Comparison of ENCODE assay signal across 25 cellular contexts in the genomic region with DNA sequence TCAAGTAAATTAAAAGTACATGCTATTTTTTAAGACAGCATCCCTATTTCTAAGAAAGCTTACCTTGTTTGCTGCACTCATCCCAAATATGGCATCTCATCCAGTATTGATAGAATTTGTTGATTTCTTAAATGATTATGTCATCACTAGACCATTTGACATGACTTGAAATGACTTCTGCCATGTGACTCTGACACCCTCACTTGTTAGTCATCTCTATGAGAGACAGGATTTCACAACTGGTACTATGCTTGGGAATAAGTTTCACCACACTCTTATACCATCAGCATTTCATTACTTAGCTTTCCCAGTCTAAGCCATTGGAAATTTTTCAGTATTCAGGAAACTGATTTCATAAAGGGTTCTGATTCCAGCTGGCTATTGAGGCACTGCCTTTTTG. TPM values are rescaled to one million over a fixed set of nuclear protein-coding genes. Genes with fewer than 3 reads are reported as not detected.
DNase-seq lines count a peak whose midpoint lies in the region; ATAC-seq, FAIRE-seq and TF ChIP-seq lines count a peak whose summit lies in the region.
"Had no signal": no experiment of that assay in that cellular context is flagged by ENCODE, and none has a peak within 500 bp of the region (broad histone marks: within the 10 kb centered on the region; RNA-seq: fewer than 3 reads in every experiment).

No MANE protein-coding gene starts in this region.

- ATAC-seq in K562: no peak
- no peak for ATAC-seq in activated CD4-positive, alpha-beta T cell treated with anti-CD3 and anti-CD28 coated beads for 36 hours
- ATAC-seq: naive thymus-derived CD4-positive, alpha-beta T cell; stimulated activated naive CD8-positive, alpha-beta T cell treated with anti-CD3 and anti-CD28 coated beads, Interleukin-15, amount 100 ng/mL, for 72 hours had no signal

- intact Hi-C loops in K562 (cut with micrococcal nuclease): loop anchor here (10.0 kb wide), 2 partner anchors 80 to 180 kb away; no protein-coding TSS in a partner anchor
- intact Hi-C loops in activated CD4-positive, alpha-beta T cell treated with anti-CD3 and anti-CD28 coated beads for 36 hours (cut with DNase I, micrococcal nuclease): no loop called here

- DNase-seq in AG10803 (ENCODE audit: low read depth) (peak; percentile 17), M059J (ENCODE audit: low read depth) (peak; percentile 2), K562 (ENCODE audit: extremely low read depth in 1 of 4, low spot score in 3 of 4) (no peak), keratinocyte (ENCODE audit: low read depth, low spot score) (no peak), SW 1271 (lab: John Stamatoyannopoulos, UW) (no peak), NOMO-1 (lab: John Stamatoyannopoulos, UW; ENCODE audit: unreplicated experiment in 2 of 2) (no peak)
- no peak for DNase-seq in CD8-positive, alpha-beta memory T cell
- no peak for DNase-seq in activated CD4-positive, alpha-beta T cell treated with anti-CD3 and anti-CD28 coated beads for 36 hours
- DNase-seq: activated gamma-delta T cell; amniotic stem cell; Calu3; GOT3; naive thymus-derived CD4-positive, alpha-beta T cell; NCI-H2029; NCI-H510A treated with DMSO at 0.1 percent for 48 hours; Right ventricle myocardium superior; stimulated activated CD4-positive, alpha-beta T cell treated with anti-CD3 and anti-CD28 coated beads, Interleukin-2, amount 100 ng/mL, for 48 hours; stimulated activated naive CD8-positive, alpha-beta T cell treated with anti-CD3 and anti-CD28 coated beads, Interleukin-15, amount 100 ng/mL, for 72 hours had no signal

- TF ChIP-seq POLR2A in K562 (conservative IDR thresholded peaks at IDR 0.05): no peak

- no peaks in the 10 kb centered on the region for H4K20me1 ChIP-seq in K562 (replicated peaks; ENCODE audit: control insufficient read depth, insufficient read depth, low read length)
- no peaks in the 10 kb centered on the region for H4K20me1 ChIP-seq in keratinocyte (ENCODE audit: control insufficient read depth, extremely low read depth, insufficient read depth, low read length)
- H4K20me1 ChIP-seq: BLaER1 had no signal

- no peaks in the 10 kb centered on the region for H3K4me1 ChIP-seq in K562 (replicated peaks in 1 of 2; ENCODE audit: control insufficient read depth in 2 of 2, insufficient read depth in 2 of 2, low read length in 2 of 2)
- no peaks in the 10 kb centered on the region for H3K4me1 ChIP-seq in keratinocyte (ENCODE audit: control insufficient read depth, extremely low read depth, insufficient read depth, low read length)
- no peaks in the 10 kb centered on the region for H3K4me1 ChIP-seq in CD8-positive, alpha-beta memory T cell (ENCODE audit: insufficient read depth, low read length)
- H3K4me1 ChIP-seq: BLaER1 had no signal

- no TSS peak for BruUV-seq in K562 (replicated peaks; lab: Mats Ljungman, UMichigan)

- H3K36me3 Mint-ChIP-seq in CD8-positive, alpha-beta memory T cell: no peaks in the 10 kb centered on the region
- no peaks in the 10 kb centered on the region for H3K36me3 Mint-ChIP-seq in activated CD4-positive, alpha-beta T cell treated with anti-CD3 and anti-CD28 coated beads for 36 hours (ENCODE audit: low read depth)
- H3K36me3 Mint-ChIP-seq: naive thymus-derived CD4-positive, alpha-beta T cell had no signal

- H3K4me3 ChIP-seq in AG10803 (ENCODE audit: low read length) (no peak overlapping the region), K562 (no peak overlapping the region), keratinocyte (ENCODE audit: control insufficient read depth in 2 of 3, extremely low read depth in 1 of 3, insufficient read depth in 2 of 3, low read depth in 1 of 3, low read length in 3 of 3) (no peak overlapping the region)
- H3K4me3 ChIP-seq in CD8-positive, alpha-beta memory T cell (ENCODE audit: low read length): no peak overlapping the region
- H3K4me3 ChIP-seq: BLaER1, lung had no signal

- dilution Hi-C loops in keratinocyte (cut with MboI; ENCODE audit: extremely low pct_ligation_motif_present, low sequenced_read_pairs): no loop called here

- POLR2A ChIA-PET in K562 (lab: Yijun Ruan, JAX): interaction anchor here (0.6 kb wide), 1 partner anchor 752 kb away, joined by 3 read pairs; no protein-coding TSS in a partner anchor
- POLR2A ChIA-PET in CD8-positive, alpha-beta memory T cell (lab: Charles Lee): no interaction called here
- POLR2A ChIA-PET in activated CD4-positive, alpha-beta T cell treated with anti-CD3 and anti-CD28 coated beads for 36 hours (lab: Charles Lee): no interaction called here

- H3K27ac ChIP-seq in K562 (ENCODE audit: extremely low read depth, low read depth, low read length): no peak overlapping the region
- H3K27ac ChIP-seq in keratinocyte (ENCODE audit: control insufficient read depth, insufficient read depth, low read length): no peak overlapping the region
- H3K27ac ChIP-seq in CD8-positive, alpha-beta memory T cell (ENCODE audit: low read depth, low read length): no peak overlapping the region
- H3K27ac ChIP-seq: BLaER1 had no signal

- no peak for FAIRE-seq in K562 (lab: Jason Lieb, UNC)
- peak; percentile 67 for FAIRE-seq in keratinocyte (lab: Jason Lieb, UNC)

- CTCF ChIA-PET in K562 (lab: Yijun Ruan, JAX; ENCODE audit: low intra/inter-chr PET ratio): no interaction called here
- CTCF ChIA-PET in CD8-positive, alpha-beta memory T cell (lab: Charles Lee): no interaction called here
- CTCF ChIA-PET in activated CD4-positive, alpha-beta T cell treated with anti-CD3 and anti-CD28 coated beads for 36 hours (lab: Charles Lee): no interaction called here

- no peaks in the 10 kb centered on the region for H3K4me1 Mint-ChIP-seq in CD8-positive, alpha-beta memory T cell
- no peaks in the 10 kb centered on the region for H3K4me1 Mint-ChIP-seq in activated CD4-positive, alpha-beta T cell treated with anti-CD3 and anti-CD28 coated beads for 36 hours
- H3K4me1 Mint-ChIP-seq: naive thymus-derived CD4-positive, alpha-beta T cell; stimulated activated naive CD8-positive, alpha-beta T cell treated with anti-CD3 and anti-CD28 coated beads, Interleukin-15, amount 100 ng/mL, for 72 hours had no signal

- H3K4me2 ChIP-seq in K562 (ENCODE audit: insufficient read depth, low read length): no peak overlapping the region
- no peak overlapping the region for H3K4me2 ChIP-seq in keratinocyte (ENCODE audit: control insufficient read depth, extremely low read depth, insufficient read depth, low read depth, low read length)
- H3K4me2 ChIP-seq: BLaER1 had no signal

- TF ChIP-seq CTCF in AG10803 (conservative IDR thresholded peaks at IDR 0.05; ENCODE audit: low read length) (no peak), K562 (IDR thresholded peaks at IDR 0.05 in 2 of 3, conservative IDR thresholded peaks at IDR 0.05 in 1 of 3; ENCODE audit: insufficient read depth in 2 of 3, low read depth in 1 of 3, low read length in 3 of 3) (no peak), keratinocyte (optimal IDR thresholded peaks at IDR 0.05 in 1 of 3, IDR thresholded peaks at IDR 0.05 in 1 of 3, conservative IDR thresholded peaks at IDR 0.05 in 1 of 3; ENCODE audit: extremely low read depth in 1 of 3, insufficient read depth in 2 of 3, low read length in 3 of 3) (no peak)

- H3K27me3 ChIP-seq in K562 (ENCODE audit: control insufficient read depth in 2 of 2, insufficient read depth in 2 of 2, low read length in 2 of 2): no peaks in the 10 kb centered on the region
- no peaks in the 10 kb centered on the region for H3K27me3 ChIP-seq in keratinocyte (ENCODE audit: control insufficient read depth, extremely low read depth, insufficient read depth, low read length)
- no peaks in the 10 kb centered on the region for H3K27me3 ChIP-seq in CD8-positive, alpha-beta memory T cell (ENCODE audit: insufficient read depth, low read length, poor library complexity, severe bottlenecking)
- H3K27me3 ChIP-seq: BLaER1 had no signal

- H3K9me1 ChIP-seq in K562 (ENCODE audit: control insufficient read depth, insufficient read depth, low read length) (no peaks in the 10 kb centered on the region), keratinocyte (ENCODE audit: control insufficient read depth, extremely low read depth, insufficient read depth, low read length) (no peaks in the 10 kb centered on the region)

- no peak for TF ChIP-seq EP300 in K562 (IDR thresholded peaks at IDR 0.05; ENCODE audit: low read length)

- no peaks in the 10 kb centered on the region for H3K9me3 Mint-ChIP-seq in CD8-positive, alpha-beta memory T cell
- no peaks in the 10 kb centered on the region for H3K9me3 Mint-ChIP-seq in activated CD4-positive, alpha-beta T cell treated with anti-CD3 and anti-CD28 coated beads for 36 hours (ENCODE audit: low read depth)

- H3K9ac ChIP-seq in K562 (ENCODE audit: insufficient read depth in 1 of 2, low read depth in 2 of 2, low read length in 2 of 2) (no peak overlapping the region), keratinocyte (ENCODE audit: control insufficient read depth, extremely low read depth, insufficient read depth, low read length) (no peak overlapping the region)
- H3K9ac ChIP-seq: BLaER1 had no signal

- H3K79me2 ChIP-seq in K562 (ENCODE audit: control insufficient read depth, insufficient read depth, low read length) (no peaks in the 10 kb centered on the region), keratinocyte (ENCODE audit: control insufficient read depth, insufficient read depth, low read length) (no peaks in the 10 kb centered on the region)

- H3K27ac Mint-ChIP-seq in CD8-positive, alpha-beta memory T cell: no peak overlapping the region
- H3K27ac Mint-ChIP-seq in activated CD4-positive, alpha-beta T cell treated with anti-CD3 and anti-CD28 coated beads for 36 hours: no peak overlapping the region
- H3K27ac Mint-ChIP-seq: naive thymus-derived CD4-positive, alpha-beta T cell had no signal

- H3K9me3 ChIP-seq in K562 (replicated peaks; ENCODE audit: control insufficient read depth, insufficient read depth, low read depth, low read length): no peaks in the 10 kb centered on the region
- H3K9me3 ChIP-seq in keratinocyte (ENCODE audit: control insufficient read depth, low read depth, low read length): no peaks in the 10 kb centered on the region
- no peaks in the 10 kb centered on the region for H3K9me3 ChIP-seq in CD8-positive, alpha-beta memory T cell (ENCODE audit: low read length)
- H3K9me3 ChIP-seq: BLaER1 had no signal

- peaks cover 0 to 4% of the 10 kb centered on the region in 2 donors for H3K27me3 Mint-ChIP-seq in CD8-positive, alpha-beta memory T cell
- peaks cover 6% of the 10 kb centered on the region for H3K27me3 Mint-ChIP-seq in activated CD4-positive, alpha-beta T cell treated with anti-CD3 and anti-CD28 coated beads for 36 hours

- in situ Hi-C loops in K562 (cut with MboI): no loop called here

- no peak overlapping the region for H2AFZ ChIP-seq in K562 (ENCODE audit: low read depth, low read length)
- no peak overlapping the region for H2AFZ ChIP-seq in keratinocyte (ENCODE audit: control insufficient read depth, low read length)

- no peaks in the 10 kb centered on the region for H3K36me3 ChIP-seq in K562 (ENCODE audit: control insufficient read depth, insufficient read depth, low read length)
- no peaks in the 10 kb centered on the region for H3K36me3 ChIP-seq in keratinocyte (ENCODE audit: control insufficient read depth in 2 of 2, extremely low read depth in 1 of 2, insufficient read depth in 2 of 2, low read length in 2 of 2)
- no peaks in the 10 kb centered on the region for H3K36me3 ChIP-seq in CD8-positive, alpha-beta memory T cell (ENCODE audit: insufficient read depth, low read length)
- H3K36me3 ChIP-seq: BLaER1 had no signal

- no peak overlapping the region for H3K4me3 Mint-ChIP-seq in CD8-positive, alpha-beta memory T cell
- H3K4me3 Mint-ChIP-seq in activated CD4-positive, alpha-beta T cell treated with anti-CD3 and anti-CD28 coated beads for 36 hours: no peak overlapping the region
- H3K4me3 Mint-ChIP-seq: naive thymus-derived CD4-positive, alpha-beta T cell; stimulated activated naive CD8-positive, alpha-beta T cell treated with anti-CD3 and anti-CD28 coated beads, Interleukin-15, amount 100 ng/mL, for 72 hours had no signal

- no peak for TF ChIP-seq RAD21 in K562 (CRISPR knock-in tag; conservative IDR thresholded peaks at IDR 0.05 in 1 of 2, IDR thresholded peaks at IDR 0.05 in 1 of 2)

RNA-seq across cellular contexts. Expression of gene TMPRSS11F, which starts 55.3 kb away (rescaled TPM):
- total RNA-seq in M059J (2014; rRNA removed; shearing (Covaris generic)): not detected in 2 replicates
- not detected in 2 replicates for total RNA-seq in K562 (2011; cell fraction: chromatin; rRNA removed; ENCODE audit: low replicate concordance)
- not detected in 2 replicates for total RNA-seq in K562 (2011; cell fraction: nucleolus; rRNA removed)
- 0.31 TPM in 1 of 2 replicates, not detected in the other for total RNA-seq in K562 (2011; cell fraction: nucleoplasm; rRNA removed)
- 0.05 TPM in 1 of 2 replicates, not detected in the other for total RNA-seq in K562 (2014; rRNA removed)
- total RNA-seq in K562 (2014; rRNA removed; fragmentation: Illumina TruSeq; extraction: Trizol): 0.07 and 0.13 TPM in 2 replicates
- not detected in 2 replicates for total RNA-seq in K562 (2015; rRNA removed; fragmentation: Illumina TruSeq; extraction: Trizol)
- 0.09 TPM in 1 of 2 replicates, not detected in the other for total RNA-seq in K562 (2021)
- 0.36 and 1.6 TPM in 2 replicates for polyA plus RNA-seq in K562 (2011; rRNA removed)
- 0.60 TPM in 1 of 2 replicates, not detected in the other for polyA plus RNA-seq in K562 (2011; cell fraction: cytosol; rRNA removed)
- 0.31 and 3.9 TPM in 2 replicates for polyA plus RNA-seq in K562 (2011; cell fraction: nucleus; rRNA removed)
- 0.17 TPM in 1 of 2 replicates, not detected in the other for polyA plus RNA-seq in K562 (2012)
- polyA plus RNA-seq in K562 (2014; fragmentation: Illumina TruSeq; extraction: Trizol): 0.07 and 0.18 TPM in 2 replicates
- under 1 TPM; 0.03 to 0.21 TPM for polyA plus RNA-seq in K562 (2014; fragmentation: Nextera tagmentation; extraction: Ambion mirVana)
- polyA plus RNA-seq in K562 (2014; rRNA removed): not detected in 2 replicates
- 0.42 and 3.0 TPM in 2 replicates for polyA minus RNA-seq in K562 (2011; rRNA and poly(A)+ RNA removed)
- not detected in 2 replicates for polyA minus RNA-seq in K562 (2011; cell fraction: cytosol; rRNA and poly(A)+ RNA removed)
- polyA minus RNA-seq in K562 (2011; cell fraction: nucleus; rRNA and poly(A)+ RNA removed): 0.27 and 2.0 TPM in 2 replicates
- 0.56 to 3.1 TPM (median 1.2 TPM) in 3 replicates for polyA plus RNA-seq in keratinocyte
- polyA plus RNA-seq in keratinocyte (2011; ENCODE audit: low read depth): 5.4 TPM
- polyA plus RNA-seq in keratinocyte (2011; cell fraction: cytosol; rRNA removed): 0.31 and 0.68 TPM in 2 replicates
- 2.1 and 3.7 TPM in 2 replicates for polyA plus RNA-seq in keratinocyte (2011; cell fraction: nucleus; rRNA removed)
- 0.28 and 4.7 TPM in 2 replicates for polyA plus RNA-seq in keratinocyte (2012; ENCODE audit: low replicate concordance)
- polyA minus RNA-seq in keratinocyte: 0.56 to 3.3 TPM (median 1.4 TPM) in 3 replicates
- polyA minus RNA-seq in keratinocyte (2011; cell fraction: cytosol; rRNA and poly(A)+ RNA removed): not detected
- 2.3 and 2.9 TPM in 2 replicates for polyA minus RNA-seq in keratinocyte (2011; cell fraction: nucleus; rRNA and poly(A)+ RNA removed)
- not detected for total RNA-seq in CD8-positive, alpha-beta memory T cell
- polyA plus RNA-seq in CD8-positive, alpha-beta memory T cell: not detected
- not detected for total RNA-seq in activated CD4-positive, alpha-beta T cell treated with anti-CD3 and anti-CD28 coated beads for 36 hours
- total RNA-seq: Calu3; dermis microvascular lymphatic vessel endothelial cell; lung; naive thymus-derived CD4-positive, alpha-beta T cell; osteocyte; Right ventricle myocardium superior; skeletal muscle tissue; T-helper 1 cell treated with Interleukin-12 subunit alpha and Interleukin-12 subunit beta and Interleukin-4 antibody, amounts not matched to agents 30 ng/mL and 1 ng/mL, for 36 hours; ureter had no signal
- polyA plus RNA-seq: lung; naive thymus-derived CD4-positive, alpha-beta T cell had no signal

Comparison
In these comparisons a context has a peak if more than half of its experiments do, and no peak if none do; other contexts are left out.
1. DNase-seq: peak in AG10803 (single experiment) and M059J (single experiment); none in K562 (0 of 4), keratinocyte (single experiment), CD8-positive, alpha-beta memory T cell (0 of 5), SW 1271 (0 of 2), NOMO-1 (0 of 2) and activated CD4-positive, alpha-beta T cell treated with anti-CD3 and anti-CD28 coated beads for 36 hours (single experiment).